23 cellular contexts compared by ENCODE assay signal in the genomic region with DNA sequence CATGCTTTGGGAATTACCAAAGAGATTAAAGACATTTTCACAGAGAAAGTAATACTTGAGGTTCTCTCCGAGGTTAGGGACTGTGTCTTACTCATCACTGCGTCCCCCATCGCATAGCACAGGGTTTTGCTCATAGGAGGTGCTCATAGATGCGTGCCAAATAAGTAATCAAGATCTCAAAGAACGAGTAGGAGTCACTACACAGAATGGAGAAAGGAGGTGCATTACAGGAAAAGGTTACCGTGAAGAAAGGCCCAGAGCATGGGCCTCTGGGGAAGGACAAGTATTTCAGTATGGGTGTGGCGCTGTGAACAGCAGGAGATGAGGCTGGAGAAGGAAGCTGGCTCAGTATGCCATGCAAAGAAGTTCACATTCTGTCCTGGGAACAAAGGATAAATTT.
DNase-seq lines count a peak whose midpoint lies in the region; FAIRE-seq and TF ChIP-seq lines count a peak whose summit lies in the region.
"Had no signal": no experiment of that assay in that cellular context is flagged by ENCODE, and none has a peak within 500 bp of the region (broad histone marks: within the 10 kb centered on the region; RNA-seq: fewer than 3 reads in every experiment).

No MANE protein-coding gene starts in this region.

- intact Hi-C loops in activated naive CD4-positive, alpha-beta T cell treated with anti-CD3 and anti-CD28 coated beads for 36 hours (cut with micrococcal nuclease): no loop called here

- no peak overlapping the region for H4K91ac ChIP-seq in H1 (replicated peaks; ENCODE audit: insufficient read length, low read length)

- peaks cover 1 to 8% (median 6%) of the 10 kb centered on the region in 4 experiments; a peak in 5 of 7 replicates for H3K4me1 ChIP-seq in H1 (replicated peaks in 1 of 4; ENCODE audit: control insufficient read depth in 3 of 4, insufficient read depth in 4 of 4, low read length in 3 of 4)
- H3K4me1 ChIP-seq: sigmoid colon, testis had no signal

- no peak overlapping the region for H2BK12ac ChIP-seq in H1 (ENCODE audit: low read depth, low read length)

- no peak for TF ChIP-seq RAD21 in H1 (IDR thresholded peaks at IDR 0.05 in 1 of 2, conservative IDR thresholded peaks at IDR 0.05 in 1 of 2; ENCODE audit: low read depth in 2 of 2, low read length in 2 of 2)

- no peak for TF ChIP-seq POLR2A in H1 (IDR thresholded peaks at IDR 0.05; ENCODE audit: control extremely low read depth in 1 of 2, low read depth in 2 of 2, low read length in 2 of 2)

- H3K27me3 ChIP-seq in H1 (replicated peaks in 1 of 4; ENCODE audit: control insufficient read depth in 3 of 4, extremely low read depth in 1 of 4, insufficient read depth in 3 of 4, low read length in 3 of 4): no peaks in the 10 kb centered on the region; a peak in 1 of 7 replicates
- H3K27me3 ChIP-seq: sigmoid colon, testis had no signal

- H3K79me2 ChIP-seq in H1 (ENCODE audit: control insufficient read depth in 1 of 2, insufficient read depth in 2 of 2, low read length in 2 of 2): no peaks in the 10 kb centered on the region

- H3K9ac ChIP-seq in H1 (replicated peaks in 1 of 4; ENCODE audit: extremely low read depth in 1 of 4, low read depth in 3 of 4, low read length in 3 of 4): no peak overlapping the region

- H2BK20ac ChIP-seq in H1 (ENCODE audit: low read length): no peak overlapping the region

- H4K5ac ChIP-seq in H1 (ENCODE audit: insufficient read length, low read depth, low read length): no peak overlapping the region

- H3K79me1 ChIP-seq in H1 (ENCODE audit: low read depth, low read length): no peaks in the 10 kb centered on the region

- H2BK120ac ChIP-seq in H1 (replicated peaks; ENCODE audit: low read depth, low read length): no peak overlapping the region

- 92% methylated on average over 7 of the region's 7 CpGs; no CpG with 5 or more reads in 1 of the 2 experiments for WGBS in H1 (ENCODE audit: extremely low coverage in 1 of 2, insufficient coverage in 1 of 2, insufficient read length in 1 of 2, insufficient replicate concordance in 2 of 2, low coverage in 1 of 2, low lambda C conversion rate in 2 of 2, missing lambda C conversion rate in 1 of 2), 2 experiments

- peak overlapping the region; percentile 6; the same call in 1 of the 2 replicates for H4K8ac ChIP-seq in H1 (ENCODE audit: extremely low read depth, insufficient read depth, low read length)

- H3K27ac ChIP-seq in H1 (ENCODE audit: low read depth, low read length): no peak overlapping the region
- H3K27ac ChIP-seq: sigmoid colon, testis had no signal

- no peak overlapping the region for H2AK5ac ChIP-seq in H1 (ENCODE audit: low read depth, low read length)

- CTCF ChIA-PET in H1 (lab: Charles Lee; ENCODE audit: partially characterized antibody): interaction anchor here (0.6 to 2.1 kb wide), 8 partner anchors 84 to 379 kb away, joined by 3 to 7 read pairs (median 4); no protein-coding TSS in a partner anchor
- CTCF ChIA-PET in activated naive CD4-positive, alpha-beta T cell treated with anti-CD3 and anti-CD28 coated beads for 36 hours (lab: Charles Lee): no interaction called here

- no peaks in the 10 kb centered on the region for H3K9me3 Mint-ChIP-seq in activated naive CD4-positive, alpha-beta T cell treated with anti-CD3 and anti-CD28 coated beads for 36 hours
- H3K9me3 Mint-ChIP-seq in activated naive CD8-positive, alpha-beta T cell treated with anti-CD3 and anti-CD28 coated beads for 36 hours: no peaks in the 10 kb centered on the region
- H3K9me3 Mint-ChIP-seq: activated B cell treated with CpG ODN at 0.5 μM for 24 hours; activated CD8-positive, alpha-beta T cell treated with anti-CD3 and anti-CD28 coated beads for 36 hours had no signal

- H3K27ac Mint-ChIP-seq in activated naive CD4-positive, alpha-beta T cell treated with anti-CD3 and anti-CD28 coated beads for 36 hours: no peak overlapping the region
- H3K27ac Mint-ChIP-seq in activated naive CD8-positive, alpha-beta T cell treated with anti-CD3 and anti-CD28 coated beads for 36 hours: no peak overlapping the region
- H3K27ac Mint-ChIP-seq: activated B cell treated with CpG ODN at 0.5 μM for 24 hours; activated CD8-positive, alpha-beta T cell treated with anti-CD3 and anti-CD28 coated beads for 36 hours; CD14-positive monocyte; stimulated activated memory B cell treated with anti-CD40 and anti-IgM and Interleukin-4, amounts not matched to agents 10 μg/mL and 1 μg/mL and 100 μg/mL, for 72 hours had no signal

- no peaks in the 10 kb centered on the region for H4K20me1 ChIP-seq in H1 (replicated peaks in 1 of 2; ENCODE audit: control insufficient read depth in 1 of 2, insufficient read depth in 2 of 2, low read length in 2 of 2)

- H3K18ac ChIP-seq in H1 (ENCODE audit: extremely low read depth, low read length): no peak overlapping the region

- H2BK5ac ChIP-seq in H1 (ENCODE audit: low read depth, low read length): no peak overlapping the region

- DNase-seq in AG10803 (ENCODE audit: low read depth) (peak; percentile 79), HS-5 (ENCODE audit: low read depth) (peak; percentile 89), H1 (ENCODE audit: low read depth in 1 of 2, low spot score in 2 of 2) (no peak), kidney tubule cell (ENCODE audit: low spot score) (peak; percentile 27), KBM-7 (no peak), NCI-H1417 treated with DMSO at 0.1 percent for 48 hours (lab: John Stamatoyannopoulos, UW) (no peak)
- no peak for DNase-seq in activated naive CD4-positive, alpha-beta T cell treated with anti-CD3 and anti-CD28 coated beads for 36 hours
- DNase-seq in activated naive CD8-positive, alpha-beta T cell treated with anti-CD3 and anti-CD28 coated beads for 36 hours: no peak
- DNase-seq: activated B cell treated with CpG ODN at 0.5 μM for 24 hours; activated CD8-positive, alpha-beta T cell treated with anti-CD3 and anti-CD28 coated beads for 36 hours; activated naive CD4-positive, alpha-beta T cell; amygdala; effector CD4-positive, alpha-beta T cell; hippocampal formation; kidney; NCI-H2081 treated with DMSO at 0.1 percent for 48 hours; sigmoid colon; stimulated activated CD4-positive, alpha-beta T cell treated with anti-CD3 and anti-CD28 coated beads, Interleukin-1b, Interleukin-23, amount 100 ng/mL, for 48 hours; testis had no signal

- no peak overlapping the region for H3K4ac ChIP-seq in H1 (replicated peaks; ENCODE audit: insufficient read length, low read depth, low read length)

- no peaks in the 10 kb centered on the region for H3K36me3 Mint-ChIP-seq in activated naive CD4-positive, alpha-beta T cell treated with anti-CD3 and anti-CD28 coated beads for 36 hours (ENCODE audit: low read depth)
- no peaks in the 10 kb centered on the region for H3K36me3 Mint-ChIP-seq in activated naive CD8-positive, alpha-beta T cell treated with anti-CD3 and anti-CD28 coated beads for 36 hours
- H3K36me3 Mint-ChIP-seq: CD14-positive monocyte; stimulated activated memory B cell treated with anti-CD40 and anti-IgM and Interleukin-4, amounts not matched to agents 10 μg/mL and 1 μg/mL and 100 μg/mL, for 72 hours had no signal

- TF ChIP-seq EP300 in H1 (IDR thresholded peaks at IDR 0.05; ENCODE audit: borderline replicate concordance in 1 of 2, low read depth in 2 of 2, low read length in 2 of 2): no peak

- H3K4me2 ChIP-seq in H1 (ENCODE audit: insufficient read depth in 1 of 2, low read depth in 2 of 2, low read length in 2 of 2): no peak overlapping the region

- no peak overlapping the region for H3K56ac ChIP-seq in H1 (replicated peaks; ENCODE audit: insufficient read length, low read depth, low read length)

- H3K14ac ChIP-seq in H1 (ENCODE audit: insufficient read length): no peak overlapping the region

- H2BK15ac ChIP-seq in H1 (ENCODE audit: low read length): no peak overlapping the region

- H3K4me1 Mint-ChIP-seq in activated naive CD4-positive, alpha-beta T cell treated with anti-CD3 and anti-CD28 coated beads for 36 hours (ENCODE audit: low read depth): no peaks in the 10 kb centered on the region
- H3K4me1 Mint-ChIP-seq in activated naive CD8-positive, alpha-beta T cell treated with anti-CD3 and anti-CD28 coated beads for 36 hours: no peaks in the 10 kb centered on the region
- H3K4me1 Mint-ChIP-seq: stimulated activated memory B cell treated with anti-CD40 and anti-IgM and Interleukin-4, amounts not matched to agents 10 μg/mL and 1 μg/mL and 100 μg/mL, for 72 hours had no signal

- H3K23ac ChIP-seq in H1 (ENCODE audit: insufficient read length): no peak overlapping the region

- no peak overlapping the region for H3K4me3 Mint-ChIP-seq in activated naive CD4-positive, alpha-beta T cell treated with anti-CD3 and anti-CD28 coated beads for 36 hours
- H3K4me3 Mint-ChIP-seq in activated naive CD8-positive, alpha-beta T cell treated with anti-CD3 and anti-CD28 coated beads for 36 hours: no peak overlapping the region
- H3K4me3 Mint-ChIP-seq: activated B cell treated with CpG ODN at 0.5 μM for 24 hours; activated CD8-positive, alpha-beta T cell treated with anti-CD3 and anti-CD28 coated beads for 36 hours; CD14-positive monocyte; stimulated activated memory B cell treated with anti-CD40 and anti-IgM and Interleukin-4, amounts not matched to agents 10 μg/mL and 1 μg/mL and 100 μg/mL, for 72 hours had no signal

- H3K4me3 ChIP-seq in AG10803 (ENCODE audit: low read length) (no peak overlapping the region), H1 (ENCODE audit: extremely low read depth in 1 of 4, insufficient read depth in 2 of 4, low read depth in 3 of 4, low read length in 4 of 4) (no peak overlapping the region)
- H3K4me3 ChIP-seq: lung, sigmoid colon, testis had no signal

- in situ Hi-C loops in KBM-7 (cut with MboI; ENCODE audit: low pct_unique_long_range_greater_than_20kb, low sequenced_read_pairs): no loop called here

- no peak overlapping the region for H2AFZ ChIP-seq in H1 (ENCODE audit: low read length)

- H3K23me2 ChIP-seq in H1 (ENCODE audit: low read depth, low read length): no peaks in the 10 kb centered on the region

- POLR2A ChIA-PET in H1 (lab: Charles Lee; ENCODE audit: partially characterized antibody): no interaction called here

- no peaks in the 10 kb centered on the region for H3K36me3 ChIP-seq in H1 (ENCODE audit: control insufficient read depth in 2 of 4, insufficient read depth in 4 of 4, low read length in 3 of 4)
- H3K36me3 ChIP-seq: sigmoid colon had no signal

- TF ChIP-seq CTCF in AG10803 (conservative IDR thresholded peaks at IDR 0.05; ENCODE audit: low read length) (no peak), H1 (IDR thresholded peaks at IDR 0.05; ENCODE audit: control extremely low read depth in 1 of 3, insufficient read depth in 1 of 3, low read depth in 1 of 3, low read length in 3 of 3) (no peak)

- no peaks in the 10 kb centered on the region for H3K9me3 ChIP-seq in H1 (ENCODE audit: insufficient read depth in 2 of 2, low read depth in 1 of 2, low read length in 1 of 2)
- H3K9me3 ChIP-seq: sigmoid colon, testis had no signal

- no peaks in the 10 kb centered on the region for H3K27me3 Mint-ChIP-seq in activated naive CD4-positive, alpha-beta T cell treated with anti-CD3 and anti-CD28 coated beads for 36 hours (ENCODE audit: low read depth)
- no peaks in the 10 kb centered on the region for H3K27me3 Mint-ChIP-seq in activated naive CD8-positive, alpha-beta T cell treated with anti-CD3 and anti-CD28 coated beads for 36 hours
- H3K27me3 Mint-ChIP-seq: activated B cell treated with CpG ODN at 0.5 μM for 24 hours; activated CD8-positive, alpha-beta T cell treated with anti-CD3 and anti-CD28 coated beads for 36 hours; stimulated activated memory B cell treated with anti-CD40 and anti-IgM and Interleukin-4, amounts not matched to agents 10 μg/mL and 1 μg/mL and 100 μg/mL, for 72 hours had no signal

- no peak for FAIRE-seq in H1 (lab: Jason Lieb, UNC)
- FAIRE-seq: GM12892, kidney had no signal

Comparison
In these comparisons a context has a peak if more than half of its experiments do, and no peak if none do; other contexts are left out.
1. DNase-seq: peak in AG10803 (single experiment), HS-5 (single experiment) and kidney tubule cell (single experiment); none in H1 (0 of 2), KBM-7 (single experiment), NCI-H1417 treated with DMSO at 0.1 percent for 48 hours (single experiment), activated naive CD4-positive, alpha-beta T cell treated with anti-CD3 and anti-CD28 coated beads for 36 hours (single experiment) and activated naive CD8-positive, alpha-beta T cell treated with anti-CD3 and anti-CD28 coated beads for 36 hours (single experiment).